In genomic region chr1:3621151-3621671, GRCh38 we compare ENCODE assay signal across 8 cellular contexts. TPM values are rescaled to one million over a fixed set of nuclear protein-coding genes. Genes with fewer than 3 reads are reported as not detected.
A peak's percentile ranks its signal among the peaks of the same experiment; 100 is the strongest.
DNase-seq lines count a peak whose midpoint lies in the region; ATAC-seq, FAIRE-seq and TF ChIP-seq lines count a peak whose summit lies in the region.
"Not testable (repeated sequence)": the region's sequence is repeated elsewhere in the genome, so short reads cannot be mapped to it uniquely, and the experiment has no call there.

No MANE protein-coding gene starts in this region.

- peak overlapping the region; percentile 75 for H3K4me3 Mint-ChIP-seq in activated naive CD8-positive, alpha-beta T cell treated with anti-CD3 and anti-CD28 coated beads, Interleukin-2, amount 50 U/mL, for 24 hours

- peaks cover 35% of the 10 kb centered on the region for H3K4me1 Mint-ChIP-seq in activated naive CD8-positive, alpha-beta T cell treated with anti-CD3 and anti-CD28 coated beads, Interleukin-2, amount 50 U/mL, for 24 hours

- not testable (repeated sequence) for H2AFZ ChIP-seq in HepG2 (ENCODE audit: low read length)

- H3K36me3 ChIP-seq in esophagus muscularis mucosa; HepG2 (replicated peaks in 1 of 2; ENCODE audit: control insufficient read depth in 1 of 2, insufficient read depth in 2 of 2, low read length in 2 of 2): not testable (repeated sequence)

- WGBS in esophagus muscularis mucosa: 22% methylated on average over 15 of the region's 15 CpGs
- WGBS in HepG2 (ENCODE audit: low lambda C conversion rate): 37% methylated on average over 10 of the region's 15 CpGs

- TF ChIP-seq POLR2A in esophagus muscularis mucosa (IDR thresholded peaks at IDR 0.05; ENCODE audit: low read depth); HepG2 (IDR thresholded peaks at IDR 0.05; ENCODE audit: insufficient read depth in 1 of 2, low read depth in 2 of 2, low read length in 2 of 2): not testable (repeated sequence)

- intact Hi-C loops in esophagus muscularis mucosa (cut with DNase I) (loop anchor here (2.0 kb wide), 1 partner anchor 130 kb away; no protein-coding TSS in a partner anchor), HepG2 (cut with micrococcal nuclease; ENCODE audit: unreplicated experiment) (loop anchor here (5.0 kb wide), 1 partner anchor 169 kb away; the partner anchor contains the start of gene ARHGEF16)

- H3K9me3 Mint-ChIP-seq in activated naive CD8-positive, alpha-beta T cell treated with anti-CD3 and anti-CD28 coated beads, Interleukin-2, amount 50 U/mL, for 24 hours: not testable (repeated sequence)

- H3K27ac ChIP-seq in esophagus muscularis mucosa (replicated peaks in 1 of 4); HepG2 (ENCODE audit: extremely low read length, insufficient read depth, low read length): not testable (repeated sequence)

- not testable (repeated sequence) for FAIRE-seq in HepG2 (lab: Jason Lieb, UNC)

- not testable (repeated sequence) for H3K27ac Mint-ChIP-seq in activated naive CD8-positive, alpha-beta T cell treated with anti-CD3 and anti-CD28 coated beads, Interleukin-2, amount 50 U/mL, for 24 hours

- H3K36me3 Mint-ChIP-seq in activated naive CD8-positive, alpha-beta T cell treated with anti-CD3 and anti-CD28 coated beads, Interleukin-2, amount 50 U/mL, for 24 hours (ENCODE audit: low read depth): not testable (repeated sequence)

- not testable (repeated sequence) for DNase-seq in AG04449 (ENCODE audit: low read depth, low spot score); esophagus muscularis mucosa (ENCODE audit: extremely low spot score); HepG2 (ENCODE audit: low spot score); retinal pigment epithelial cell (ENCODE audit: low read depth)
- DNase-seq in ELF-1 (ENCODE audit: low read depth, low spot score) (peak; percentile 38), M059J (ENCODE audit: low read depth) (peak; percentile 52), RKO (ENCODE audit: low spot score) (peak; percentile 72)
- peak; percentile 27 for DNase-seq in activated naive CD8-positive, alpha-beta T cell treated with anti-CD3 and anti-CD28 coated beads, Interleukin-2, amount 50 U/mL, for 24 hours

- not testable (repeated sequence) for BruUV-seq in HepG2 (replicated peaks; lab: Mats Ljungman, UMichigan)

- POLR2A ChIA-PET in AG04449 (lab: Yijun Ruan, JAX); HepG2 (lab: Yijun Ruan, JAX): not testable (repeated sequence)

- TF ChIP-seq EP300 in esophagus muscularis mucosa (IDR thresholded peaks at IDR 0.05); HepG2 (IDR thresholded peaks at IDR 0.05; ENCODE audit: low read depth in 2 of 2, low read length in 2 of 2); HepG2 (CRISPR knock-in tag; IDR thresholded peaks at IDR 0.05; ENCODE audit: borderline replicate concordance): not testable (repeated sequence)

- H3K27me3 ChIP-seq in esophagus muscularis mucosa: not testable (repeated sequence)
- H3K27me3 ChIP-seq in HepG2 (ENCODE audit: control insufficient read depth in 1 of 2, insufficient read depth in 2 of 2, low read length in 2 of 2): peaks cover 12 to 24% of the 10 kb centered on the region in 2 experiments

- not testable (repeated sequence) for H3K9ac ChIP-seq in HepG2 (ENCODE audit: insufficient read depth, low read depth, low read length)

- peak overlapping the region; percentile 45; the same call in 1 of the 2 replicates for H3K4me2 ChIP-seq in HepG2 (ENCODE audit: low read depth, low read length)

- H3K4me3 ChIP-seq in AG04449 (ENCODE audit: low read depth, low read length); esophagus muscularis mucosa; HepG2 (replicated peaks in 1 of 3; ENCODE audit: insufficient read depth in 1 of 3, low read depth in 2 of 3, low read length in 3 of 3); retinal pigment epithelial cell (ENCODE audit: low read length): not testable (repeated sequence)

- H3K79me2 ChIP-seq in HepG2 (ENCODE audit: insufficient read depth, low read length): not testable (repeated sequence)

- ATAC-seq in activated naive CD8-positive, alpha-beta T cell treated with anti-CD3 and anti-CD28 coated beads, Interleukin-2, amount 50 U/mL, for 24 hours; HepG2: not testable (repeated sequence)

- not testable (repeated sequence) for TF ChIP-seq RAD21 in HepG2 (CRISPR knock-in tag; IDR thresholded peaks at IDR 0.05)

- CTCF ChIA-PET in AG04449 (lab: Yijun Ruan, JAX): interaction anchor here (0.7 to 6.4 kb wide), 27 partner anchors 10 to 171 kb away, joined by 3 to 166 read pairs (median 5); no protein-coding TSS in a partner anchor
- CTCF ChIA-PET in HepG2 (lab: Yijun Ruan, JAX; ENCODE audit: low intra/inter-chr PET ratio, low total read pairs): interaction anchor here (0.9 to 2.0 kb wide), 3 partner anchors 33 to 130 kb away, joined by 3 to 13 read pairs (median 5); no protein-coding TSS in a partner anchor

- TF ChIP-seq CTCF in AG04449 (IDR thresholded peaks at IDR 0.05; ENCODE audit: insufficient read depth, low read length, missing control alignments) (peak; percentile 43), esophagus muscularis mucosa (IDR thresholded peaks at IDR 0.05) (peak; percentile 49 to 73 (median 68)), HepG2 (CRISPR knock-in tag; IDR thresholded peaks at IDR 0.05) (peak; percentile 51), retinal pigment epithelial cell (conservative IDR thresholded peaks at IDR 0.05; ENCODE audit: low read depth, low read length) (peak; percentile 54)

- H3K27me3 Mint-ChIP-seq in activated naive CD8-positive, alpha-beta T cell treated with anti-CD3 and anti-CD28 coated beads, Interleukin-2, amount 50 U/mL, for 24 hours: not testable (repeated sequence)

- H3K4me1 ChIP-seq in esophagus muscularis mucosa (peaks cover 22 to 50% (median 45%) of the 10 kb centered on the region in 4 donors), HepG2 (ENCODE audit: insufficient read depth, low read length) (peaks cover 36% of the 10 kb centered on the region)

- in situ Hi-C loops in HepG2 (cut with HindIII; ENCODE audit: extremely low pct_ligation_motif_present, low pct_unique_long_range_greater_than_20kb): loop anchor here (5.0 kb wide), 2 partner anchors 54 to 139 kb away; no protein-coding TSS in a partner anchor

- H3K9me3 ChIP-seq in esophagus muscularis mucosa; HepG2 (ENCODE audit: low read length): not testable (repeated sequence)

- not testable (repeated sequence) for H4K20me1 ChIP-seq in HepG2 (ENCODE audit: insufficient read depth, low read length)

RNA-seq across cellular contexts. Expression of gene TPRG1L, which starts 3.6 kb away (rescaled TPM):
- 12.8 and 16.0 TPM in 2 replicates for total RNA-seq in M059J (2014; rRNA removed; shearing (Covaris generic))
- total RNA-seq in esophagus muscularis mucosa (10 to 100 TPM; 36.8 to 55.3 (median 50.3) TPM), HepG2 (2016; rRNA removed; fragmentation: Illumina TruSeq; extraction: Trizol) (21.3 and 31.7 TPM in 2 replicates)
- 5.7 and 6.3 TPM in 2 replicates for total RNA-seq in HepG2 (2016; cell fraction: cytosol; rRNA removed; fragmentation: Illumina TruSeq; extraction: Trizol; ENCODE audit: low read depth)
- total RNA-seq in HepG2 (2016; cell fraction: insoluble cytoplasmic fraction; rRNA removed; fragmentation: Illumina TruSeq; extraction: Trizol): 20.0 and 34.6 TPM in 2 replicates
- 26.8 and 28.4 TPM in 2 replicates for total RNA-seq in HepG2 (2016; cell fraction: membrane; rRNA removed; fragmentation: Illumina TruSeq; extraction: Trizol)
- total RNA-seq in HepG2 (2016; cell fraction: nucleus; rRNA removed; fragmentation: Illumina TruSeq; extraction: Trizol): 13.9 and 17.8 TPM in 2 replicates
- polyA plus RNA-seq in HepG2 (2011; rRNA removed): 37.4 and 44.3 TPM in 2 replicates
- 39.8 and 48.5 TPM in 2 replicates for polyA plus RNA-seq in HepG2 (2011; cell fraction: cytosol; rRNA removed)
- 18.5 and 21.7 TPM in 2 replicates for polyA plus RNA-seq in HepG2 (2011; cell fraction: nucleus; rRNA removed)
- polyA plus RNA-seq in HepG2 (2012): 32.1 and 36.9 TPM in 2 replicates
- polyA plus RNA-seq in HepG2 (2016; cell fraction: cytosol; fragmentation: Illumina TruSeq; extraction: Trizol; ENCODE audit: low read depth): 9.7 and 10.7 TPM in 2 replicates
- 66.4 and 67.1 TPM in 2 replicates for polyA plus RNA-seq in HepG2 (2016; cell fraction: insoluble cytoplasmic fraction; fragmentation: Illumina TruSeq; extraction: Trizol; ENCODE audit: low read depth)
- polyA plus RNA-seq in HepG2 (2016; cell fraction: membrane; fragmentation: Illumina TruSeq; extraction: Trizol; ENCODE audit: low read depth): 27.9 and 28.2 TPM in 2 replicates
- polyA plus RNA-seq in HepG2 (2016; cell fraction: nucleus; fragmentation: Illumina TruSeq; extraction: Trizol; ENCODE audit: insufficient read depth, low read depth): 42.7 TPM in 2 replicates
- polyA minus RNA-seq in HepG2 (2011; rRNA and poly(A)+ RNA removed; ENCODE audit: low replicate concordance): 33.6 and 37.3 TPM in 2 replicates
- polyA minus RNA-seq in HepG2 (2011; cell fraction: cytosol; rRNA and poly(A)+ RNA removed): 24.6 and 30.2 TPM in 2 replicates
- 8.0 and 10.2 TPM in 2 replicates for polyA minus RNA-seq in HepG2 (2011; cell fraction: nucleus; rRNA and poly(A)+ RNA removed)

RNA-seq across cellular contexts. Expression of gene MEGF6, which starts 9.9 kb away (rescaled TPM):
- 6.5 and 20.9 TPM in 2 replicates for total RNA-seq in M059J (2014; rRNA removed; shearing (Covaris generic))
- total RNA-seq in esophagus muscularis mucosa: 10 to 100 TPM in 3 of 4 donors, 1 to 10 TPM in 1; 9.3 to 18.1 (median 12.7) TPM
- total RNA-seq in HepG2 (2016; rRNA removed; fragmentation: Illumina TruSeq; extraction: Trizol): 0.76 and 1.9 TPM in 2 replicates
- total RNA-seq in HepG2 (2016; cell fraction: cytosol; rRNA removed; fragmentation: Illumina TruSeq; extraction: Trizol; ENCODE audit: low read depth): 0.18 and 0.61 TPM in 2 replicates
- 0.70 and 2.7 TPM in 2 replicates for total RNA-seq in HepG2 (2016; cell fraction: insoluble cytoplasmic fraction; rRNA removed; fragmentation: Illumina TruSeq; extraction: Trizol)
- 0.52 and 0.96 TPM in 2 replicates for total RNA-seq in HepG2 (2016; cell fraction: membrane; rRNA removed; fragmentation: Illumina TruSeq; extraction: Trizol)
- total RNA-seq in HepG2 (2016; cell fraction: nucleus; rRNA removed; fragmentation: Illumina TruSeq; extraction: Trizol): 2.7 and 3.4 TPM in 2 replicates
- polyA plus RNA-seq in HepG2 (2011; rRNA removed): 1.9 and 3.5 TPM in 2 replicates
- 0.90 and 1.8 TPM in 2 replicates for polyA plus RNA-seq in HepG2 (2011; cell fraction: cytosol; rRNA removed)
- polyA plus RNA-seq in HepG2 (2011; cell fraction: nucleus; rRNA removed): 68.1 and 94.7 TPM in 2 replicates
- polyA plus RNA-seq in HepG2 (2012): 3.6 and 4.8 TPM in 2 replicates
- 0.09 and 0.19 TPM in 2 replicates for polyA plus RNA-seq in HepG2 (2016; cell fraction: cytosol; fragmentation: Illumina TruSeq; extraction: Trizol; ENCODE audit: low read depth)
- 0.80 and 1.3 TPM in 2 replicates for polyA plus RNA-seq in HepG2 (2016; cell fraction: insoluble cytoplasmic fraction; fragmentation: Illumina TruSeq; extraction: Trizol; ENCODE audit: low read depth)
- polyA plus RNA-seq in HepG2 (2016; cell fraction: membrane; fragmentation: Illumina TruSeq; extraction: Trizol; ENCODE audit: low read depth): 0.19 and 0.34 TPM in 2 replicates
- 8.1 and 10.4 TPM in 2 replicates for polyA plus RNA-seq in HepG2 (2016; cell fraction: nucleus; fragmentation: Illumina TruSeq; extraction: Trizol; ENCODE audit: insufficient read depth, low read depth)
- polyA minus RNA-seq in HepG2 (2011; rRNA and poly(A)+ RNA removed; ENCODE audit: low replicate concordance): 3.5 and 4.6 TPM in 2 replicates
- polyA minus RNA-seq in HepG2 (2011; cell fraction: cytosol; rRNA and poly(A)+ RNA removed): 1.7 and 2.4 TPM in 2 replicates
- polyA minus RNA-seq in HepG2 (2011; cell fraction: nucleus; rRNA and poly(A)+ RNA removed): 5.6 and 10.6 TPM in 2 replicates

RNA-seq across cellular contexts. Expression of gene WRAP73, which starts 28.7 kb away (rescaled TPM):
- total RNA-seq in M059J (2014; rRNA removed; shearing (Covaris generic)): 17.3 and 18.8 TPM in 2 replicates
- total RNA-seq in esophagus muscularis mucosa: 10 to 100 TPM; 12.9 to 25.9 (median 15.7) TPM
- 18.1 and 21.0 TPM in 2 replicates for total RNA-seq in HepG2 (2016; rRNA removed; fragmentation: Illumina TruSeq; extraction: Trizol)
- total RNA-seq in HepG2 (2016; cell fraction: cytosol; rRNA removed; fragmentation: Illumina TruSeq; extraction: Trizol; ENCODE audit: low read depth): 5.0 and 5.8 TPM in 2 replicates
- 20.2 and 20.3 TPM in 2 replicates for total RNA-seq in HepG2 (2016; cell fraction: insoluble cytoplasmic fraction; rRNA removed; fragmentation: Illumina TruSeq; extraction: Trizol)
- total RNA-seq in HepG2 (2016; cell fraction: membrane; rRNA removed; fragmentation: Illumina TruSeq; extraction: Trizol): 8.8 and 10.8 TPM in 2 replicates
- total RNA-seq in HepG2 (2016; cell fraction: nucleus; rRNA removed; fragmentation: Illumina TruSeq; extraction: Trizol): 14.3 and 17.1 TPM in 2 replicates
- 40.4 and 44.1 TPM in 2 replicates for polyA plus RNA-seq in HepG2 (2011; rRNA removed)
- polyA plus RNA-seq in HepG2 (2011; cell fraction: cytosol; rRNA removed): 27.5 and 35.0 TPM in 2 replicates
- 78.4 and 79.9 TPM in 2 replicates for polyA plus RNA-seq in HepG2 (2011; cell fraction: nucleus; rRNA removed)
- 12.9 and 18.3 TPM in 2 replicates for polyA plus RNA-seq in HepG2 (2012)
- polyA plus RNA-seq in HepG2 (2016; cell fraction: cytosol; fragmentation: Illumina TruSeq; extraction: Trizol; ENCODE audit: low read depth): 5.5 TPM in 2 replicates
- 19.4 and 25.1 TPM in 2 replicates for polyA plus RNA-seq in HepG2 (2016; cell fraction: insoluble cytoplasmic fraction; fragmentation: Illumina TruSeq; extraction: Trizol; ENCODE audit: low read depth)
- polyA plus RNA-seq in HepG2 (2016; cell fraction: membrane; fragmentation: Illumina TruSeq; extraction: Trizol; ENCODE audit: low read depth): 6.3 and 7.2 TPM in 2 replicates
- 41.4 and 53.5 TPM in 2 replicates for polyA plus RNA-seq in HepG2 (2016; cell fraction: nucleus; fragmentation: Illumina TruSeq; extraction: Trizol; ENCODE audit: insufficient read depth, low read depth)
- 43.7 and 46.5 TPM in 2 replicates for polyA minus RNA-seq in HepG2 (2011; rRNA and poly(A)+ RNA removed; ENCODE audit: low replicate concordance)
- polyA minus RNA-seq in HepG2 (2011; cell fraction: cytosol; rRNA and poly(A)+ RNA removed): 11.9 and 16.4 TPM in 2 replicates
- 18.4 and 19.5 TPM in 2 replicates for polyA minus RNA-seq in HepG2 (2011; cell fraction: nucleus; rRNA and poly(A)+ RNA removed)

RNA-seq across cellular contexts. Expression of gene TP73, which starts 31.1 kb away (rescaled TPM):
- 0.42 and 0.91 TPM in 2 replicates for total RNA-seq in M059J (2014; rRNA removed; shearing (Covaris generic))
- not detected for total RNA-seq in esophagus muscularis mucosa
- 0.69 and 1.1 TPM in 2 replicates for total RNA-seq in HepG2 (2016; rRNA removed; fragmentation: Illumina TruSeq; extraction: Trizol)
- 0.35 and 0.51 TPM in 2 replicates for total RNA-seq in HepG2 (2016; cell fraction: cytosol; rRNA removed; fragmentation: Illumina TruSeq; extraction: Trizol; ENCODE audit: low read depth)
- 0.39 and 1.1 TPM in 2 replicates for total RNA-seq in HepG2 (2016; cell fraction: insoluble cytoplasmic fraction; rRNA removed; fragmentation: Illumina TruSeq; extraction: Trizol)
- total RNA-seq in HepG2 (2016; cell fraction: membrane; rRNA removed; fragmentation: Illumina TruSeq; extraction: Trizol): 1.3 and 1.4 TPM in 2 replicates
- 1.7 and 2.1 TPM in 2 replicates for total RNA-seq in HepG2 (2016; cell fraction: nucleus; rRNA removed; fragmentation: Illumina TruSeq; extraction: Trizol)
- 0.49 and 0.59 TPM in 2 replicates for polyA plus RNA-seq in HepG2 (2011; rRNA removed)
- polyA plus RNA-seq in HepG2 (2011; cell fraction: cytosol; rRNA removed): 0.10 and 0.28 TPM in 2 replicates
- polyA plus RNA-seq in HepG2 (2011; cell fraction: nucleus; rRNA removed): 1.8 and 3.5 TPM in 2 replicates
- 0.37 and 0.74 TPM in 2 replicates for polyA plus RNA-seq in HepG2 (2012)
- 0.45 and 0.53 TPM in 2 replicates for polyA plus RNA-seq in HepG2 (2016; cell fraction: cytosol; fragmentation: Illumina TruSeq; extraction: Trizol; ENCODE audit: low read depth)
- 1.5 and 1.9 TPM in 2 replicates for polyA plus RNA-seq in HepG2 (2016; cell fraction: insoluble cytoplasmic fraction; fragmentation: Illumina TruSeq; extraction: Trizol; ENCODE audit: low read depth)
- polyA plus RNA-seq in HepG2 (2016; cell fraction: membrane; fragmentation: Illumina TruSeq; extraction: Trizol; ENCODE audit: low read depth): 0.93 and 1.4 TPM in 2 replicates
- 3.4 and 3.9 TPM in 2 replicates for polyA plus RNA-seq in HepG2 (2016; cell fraction: nucleus; fragmentation: Illumina TruSeq; extraction: Trizol; ENCODE audit: insufficient read depth, low read depth)
- 0.48 TPM in 1 of 2 replicates, not detected in the other for polyA minus RNA-seq in HepG2 (2011; rRNA and poly(A)+ RNA removed; ENCODE audit: low replicate concordance)
- polyA minus RNA-seq in HepG2 (2011; cell fraction: cytosol; rRNA and poly(A)+ RNA removed): 0.30 and 0.62 TPM in 2 replicates
- polyA minus RNA-seq in HepG2 (2011; cell fraction: nucleus; rRNA and poly(A)+ RNA removed): 0.99 and 1.2 TPM in 2 replicates
